1 cellular context compared by ENCODE assay signal in the genomic region with DNA sequence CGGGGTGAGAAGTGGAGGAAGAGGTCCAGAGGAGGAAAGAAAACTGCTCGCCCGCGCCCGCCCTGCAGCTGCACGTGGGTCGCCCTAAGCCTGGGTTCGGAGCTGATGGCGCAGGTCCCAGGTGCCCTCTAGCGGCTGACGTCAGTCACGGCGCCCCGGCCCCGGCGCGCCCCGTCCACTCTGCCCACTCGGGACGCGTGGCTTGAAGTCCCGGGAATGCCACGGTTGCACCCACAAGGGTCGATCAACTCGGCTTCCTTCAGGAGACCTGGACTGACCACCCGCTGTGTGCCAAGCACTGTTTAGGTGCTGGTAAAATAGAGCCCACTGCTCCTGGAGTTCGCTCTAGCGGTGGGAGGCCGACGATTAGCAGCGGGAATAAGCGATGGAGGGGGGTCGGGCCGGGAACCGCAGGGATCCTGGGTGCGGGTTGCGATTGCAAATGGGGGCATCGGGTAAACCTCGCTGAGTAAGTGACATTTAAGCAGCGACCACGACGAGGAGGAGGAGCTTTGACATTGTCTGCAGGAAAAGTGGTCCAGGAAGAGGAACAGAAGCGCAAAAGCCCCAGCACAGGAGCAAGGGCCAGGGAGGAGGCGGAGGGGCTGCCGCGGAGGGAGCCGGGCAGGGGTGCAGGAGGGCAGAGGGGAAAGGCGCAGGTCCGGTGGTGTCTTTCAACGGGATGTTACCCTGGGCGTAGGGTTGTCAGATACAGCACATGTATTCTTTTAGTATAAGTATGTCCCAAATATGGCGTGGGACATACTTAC.
TF ChIP-seq lines count a peak whose summit lies in the region.

No MANE protein-coding gene starts in this region.

TF ChIP-seq in K562, 482 proteins besides CTCF, POLR2A, EP300 and RAD21 (continued from another document):
- TF ChIP-seq, protein P1, sequence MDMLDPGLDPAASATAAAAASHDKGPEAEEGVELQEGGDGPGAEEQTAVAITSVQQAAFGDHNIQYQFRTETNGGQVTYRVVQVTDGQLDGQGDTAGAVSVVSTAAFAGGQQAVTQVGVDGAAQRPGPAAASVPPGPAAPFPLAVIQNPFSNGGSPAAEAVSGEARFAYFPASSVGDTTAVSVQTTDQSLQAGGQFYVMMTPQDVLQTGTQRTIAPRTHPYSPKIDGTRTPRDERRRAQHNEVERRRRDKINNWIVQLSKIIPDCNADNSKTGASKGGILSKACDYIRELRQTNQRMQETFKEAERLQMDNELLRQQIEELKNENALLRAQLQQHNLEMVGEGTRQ (CRISPR knock-in tag; IDR thresholded peaks at IDR 0.05) = peak; percentile 76
- TF ChIP-seq CTBP1 (IDR thresholded peaks at IDR 0.05; ENCODE audit: borderline replicate concordance) (peak; percentile 82; the same call in 1 of the 2 replicates), ZNF76 (CRISPR knock-in tag; IDR thresholded peaks at IDR 0.05; ENCODE audit: borderline replicate concordance) (no peak), CREB1 (IDR thresholded peaks at IDR 0.05) (0 out of 2 replicates have a peak, but pooled peaks have one; percentile 32), CREB1 (CRISPR knock-in tag; IDR thresholded peaks at IDR 0.05) (peak; percentile 62; the same call in 1 of the 2 replicates), MTA3 (IDR thresholded peaks at IDR 0.05; ENCODE audit: borderline replicate concordance) (peak; percentile 74; the same call in 1 of the 2 replicates), TRIM24 (IDR thresholded peaks at IDR 0.05) (no peak), CC2D1A (IDR thresholded peaks at IDR 0.05) (peak; percentile 45; the same call in 1 of the 2 replicates), ESRRB (CRISPR knock-in tag; IDR thresholded peaks at IDR 0.05; ENCODE audit: borderline replicate concordance) (no peak), TAF9B (IDR thresholded peaks at IDR 0.05; ENCODE audit: partially characterized antibody) (no peak), XRCC5 (IDR thresholded peaks at IDR 0.05; ENCODE audit: low read depth, low read length) (0 out of 2 replicates have a peak, but pooled peaks have one; percentile 59), C11orf30 (IDR thresholded peaks at IDR 0.05; ENCODE audit: low read depth) (peak; percentile 32; the same call in 1 of the 2 replicates), RUNX1 (IDR thresholded peaks at IDR 0.05; ENCODE audit: low read depth) (no peak), NR4A1 (CRISPR knock-in tag; IDR thresholded peaks at IDR 0.05) (no peak), NR4A1 (tag; IDR thresholded peaks at IDR 0.05) (no peak), GATA2 (CRISPR knock-in tag; IDR thresholded peaks at IDR 0.05) (no peak), HNRNPLL (IDR thresholded peaks at IDR 0.05; ENCODE audit: low read depth, low read length, poor library complexity, severe bottlenecking) (peak; percentile 38), NRF1 (conservative IDR thresholded peaks at IDR 0.05 in 1 of 2, IDR thresholded peaks at IDR 0.05 in 1 of 2) (0 out of 4 replicates have a peak, but pooled peaks of 1 of the 2 experiments have one; percentile 27), RBM14 (IDR thresholded peaks at IDR 0.05; ENCODE audit: borderline replicate concordance, insufficient read depth, low read depth, low read length) (no peak), NFIC (IDR thresholded peaks at IDR 0.05) (peak; percentile 40; the same call in 1 of the 2 replicates), POLR2G (IDR thresholded peaks at IDR 0.05; ENCODE audit: low read depth, low read length) (peak; percentile 57), NCOA6 (IDR thresholded peaks at IDR 0.05) (peak; percentile 54; the same call in 1 of the 2 replicates), RBFOX2 (IDR thresholded peaks at IDR 0.05; ENCODE audit: low read depth, low read length) (peak; percentile 65), MAZ (CRISPR knock-in tag; conservative IDR thresholded peaks at IDR 0.05 in 1 of 2, IDR thresholded peaks at IDR 0.05 in 1 of 2) (peak; percentile 37 to 87), RAD51 (IDR thresholded peaks at IDR 0.05; ENCODE audit: borderline replicate concordance, low read depth) (peak; percentile 42; the same call in 1 of the 2 replicates)
- TF ChIP-seq, protein P2, sequence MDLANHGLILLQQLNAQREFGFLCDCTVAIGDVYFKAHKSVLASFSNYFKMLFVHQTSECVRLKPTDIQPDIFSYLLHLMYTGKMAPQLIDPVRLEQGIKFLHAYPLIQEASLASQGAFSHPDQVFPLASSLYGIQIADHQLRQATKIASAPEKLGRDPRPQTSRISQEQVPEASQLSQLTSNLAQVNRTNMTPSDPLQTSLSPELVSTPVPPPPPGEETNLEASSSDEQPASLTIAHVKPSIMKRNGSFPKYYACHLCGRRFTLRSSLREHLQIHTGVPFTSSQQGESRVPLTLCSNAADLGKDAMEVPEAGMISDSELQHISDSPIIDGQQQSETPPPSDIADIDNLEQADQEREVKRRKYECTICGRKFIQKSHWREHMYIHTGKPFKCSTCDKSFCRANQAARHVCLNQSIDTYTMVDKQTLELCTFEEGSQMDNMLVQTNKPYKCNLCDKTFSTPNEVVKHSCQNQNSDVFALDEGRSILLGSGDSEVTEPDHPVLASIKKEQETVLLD (IDR thresholded peaks at IDR 0.05) = peak; percentile 69; the same call in 1 of the 2 replicates
- TF ChIP-seq, protein P3, sequence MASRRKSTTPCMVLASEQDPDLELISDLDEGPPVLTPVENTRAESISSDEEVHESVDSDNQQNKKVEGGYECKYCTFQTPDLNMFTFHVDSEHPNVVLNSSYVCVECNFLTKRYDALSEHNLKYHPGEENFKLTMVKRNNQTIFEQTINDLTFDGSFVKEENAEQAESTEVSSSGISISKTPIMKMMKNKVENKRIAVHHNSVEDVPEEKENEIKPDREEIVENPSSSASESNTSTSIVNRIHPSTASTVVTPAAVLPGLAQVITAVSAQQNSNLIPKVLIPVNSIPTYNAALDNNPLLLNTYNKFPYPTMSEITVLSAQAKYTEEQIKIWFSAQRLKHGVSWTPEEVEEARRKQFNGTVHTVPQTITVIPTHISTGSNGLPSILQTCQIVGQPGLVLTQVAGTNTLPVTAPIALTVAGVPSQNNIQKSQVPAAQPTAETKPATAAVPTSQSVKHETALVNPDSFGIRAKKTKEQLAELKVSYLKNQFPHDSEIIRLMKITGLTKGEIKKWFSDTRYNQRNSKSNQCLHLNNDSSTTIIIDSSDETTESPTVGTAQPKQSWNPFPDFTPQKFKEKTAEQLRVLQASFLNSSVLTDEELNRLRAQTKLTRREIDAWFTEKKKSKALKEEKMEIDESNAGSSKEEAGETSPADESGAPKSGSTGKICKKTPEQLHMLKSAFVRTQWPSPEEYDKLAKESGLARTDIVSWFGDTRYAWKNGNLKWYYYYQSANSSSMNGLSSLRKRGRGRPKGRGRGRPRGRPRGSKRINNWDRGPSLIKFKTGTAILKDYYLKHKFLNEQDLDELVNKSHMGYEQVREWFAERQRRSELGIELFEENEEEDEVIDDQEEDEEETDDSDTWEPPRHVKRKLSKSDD (conservative IDR thresholded peaks at IDR 0.05; ENCODE audit: low read length) = peak; percentile 91; the same call in 1 of the 2 replicates
- TF ChIP-seq, protein P4, sequence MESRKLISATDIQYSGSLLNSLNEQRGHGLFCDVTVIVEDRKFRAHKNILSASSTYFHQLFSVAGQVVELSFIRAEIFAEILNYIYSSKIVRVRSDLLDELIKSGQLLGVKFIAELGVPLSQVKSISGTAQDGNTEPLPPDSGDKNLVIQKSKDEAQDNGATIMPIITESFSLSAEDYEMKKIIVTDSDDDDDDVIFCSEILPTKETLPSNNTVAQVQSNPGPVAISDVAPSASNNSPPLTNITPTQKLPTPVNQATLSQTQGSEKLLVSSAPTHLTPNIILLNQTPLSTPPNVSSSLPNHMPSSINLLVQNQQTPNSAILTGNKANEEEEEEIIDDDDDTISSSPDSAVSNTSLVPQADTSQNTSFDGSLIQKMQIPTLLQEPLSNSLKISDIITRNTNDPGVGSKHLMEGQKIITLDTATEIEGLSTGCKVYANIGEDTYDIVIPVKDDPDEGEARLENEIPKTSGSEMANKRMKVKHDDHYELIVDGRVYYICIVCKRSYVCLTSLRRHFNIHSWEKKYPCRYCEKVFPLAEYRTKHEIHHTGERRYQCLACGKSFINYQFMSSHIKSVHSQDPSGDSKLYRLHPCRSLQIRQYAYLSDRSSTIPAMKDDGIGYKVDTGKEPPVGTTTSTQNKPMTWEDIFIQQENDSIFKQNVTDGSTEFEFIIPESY (CRISPR knock-in tag; IDR thresholded peaks at IDR 0.05) = peak; percentile 61; the same call in 1 of the 2 replicates
- TF ChIP-seq, protein P5, sequence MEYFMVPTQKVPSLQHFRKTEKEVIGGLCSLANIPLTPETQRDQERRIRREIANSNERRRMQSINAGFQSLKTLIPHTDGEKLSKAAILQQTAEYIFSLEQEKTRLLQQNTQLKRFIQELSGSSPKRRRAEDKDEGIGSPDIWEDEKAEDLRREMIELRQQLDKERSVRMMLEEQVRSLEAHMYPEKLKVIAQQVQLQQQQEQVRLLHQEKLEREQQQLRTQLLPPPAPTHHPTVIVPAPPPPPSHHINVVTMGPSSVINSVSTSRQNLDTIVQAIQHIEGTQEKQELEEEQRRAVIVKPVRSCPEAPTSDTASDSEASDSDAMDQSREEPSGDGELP (CRISPR knock-in tag; IDR thresholded peaks at IDR 0.05; ENCODE audit: borderline replicate concordance) = peak; percentile 81
- TF ChIP-seq, protein P6, sequence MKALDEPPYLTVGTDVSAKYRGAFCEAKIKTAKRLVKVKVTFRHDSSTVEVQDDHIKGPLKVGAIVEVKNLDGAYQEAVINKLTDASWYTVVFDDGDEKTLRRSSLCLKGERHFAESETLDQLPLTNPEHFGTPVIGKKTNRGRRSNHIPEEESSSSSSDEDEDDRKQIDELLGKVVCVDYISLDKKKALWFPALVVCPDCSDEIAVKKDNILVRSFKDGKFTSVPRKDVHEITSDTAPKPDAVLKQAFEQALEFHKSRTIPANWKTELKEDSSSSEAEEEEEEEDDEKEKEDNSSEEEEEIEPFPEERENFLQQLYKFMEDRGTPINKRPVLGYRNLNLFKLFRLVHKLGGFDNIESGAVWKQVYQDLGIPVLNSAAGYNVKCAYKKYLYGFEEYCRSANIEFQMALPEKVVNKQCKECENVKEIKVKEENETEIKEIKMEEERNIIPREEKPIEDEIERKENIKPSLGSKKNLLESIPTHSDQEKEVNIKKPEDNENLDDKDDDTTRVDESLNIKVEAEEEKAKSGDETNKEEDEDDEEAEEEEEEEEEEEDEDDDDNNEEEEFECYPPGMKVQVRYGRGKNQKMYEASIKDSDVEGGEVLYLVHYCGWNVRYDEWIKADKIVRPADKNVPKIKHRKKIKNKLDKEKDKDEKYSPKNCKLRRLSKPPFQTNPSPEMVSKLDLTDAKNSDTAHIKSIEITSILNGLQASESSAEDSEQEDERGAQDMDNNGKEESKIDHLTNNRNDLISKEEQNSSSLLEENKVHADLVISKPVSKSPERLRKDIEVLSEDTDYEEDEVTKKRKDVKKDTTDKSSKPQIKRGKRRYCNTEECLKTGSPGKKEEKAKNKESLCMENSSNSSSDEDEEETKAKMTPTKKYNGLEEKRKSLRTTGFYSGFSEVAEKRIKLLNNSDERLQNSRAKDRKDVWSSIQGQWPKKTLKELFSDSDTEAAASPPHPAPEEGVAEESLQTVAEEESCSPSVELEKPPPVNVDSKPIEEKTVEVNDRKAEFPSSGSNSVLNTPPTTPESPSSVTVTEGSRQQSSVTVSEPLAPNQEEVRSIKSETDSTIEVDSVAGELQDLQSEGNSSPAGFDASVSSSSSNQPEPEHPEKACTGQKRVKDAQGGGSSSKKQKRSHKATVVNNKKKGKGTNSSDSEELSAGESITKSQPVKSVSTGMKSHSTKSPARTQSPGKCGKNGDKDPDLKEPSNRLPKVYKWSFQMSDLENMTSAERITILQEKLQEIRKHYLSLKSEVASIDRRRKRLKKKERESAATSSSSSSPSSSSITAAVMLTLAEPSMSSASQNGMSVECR (CRISPR knock-in tag; IDR thresholded peaks at IDR 0.05) = 0 out of 2 replicates have a peak, but pooled peaks have one; percentile 33
- TF ChIP-seq, protein P7, sequence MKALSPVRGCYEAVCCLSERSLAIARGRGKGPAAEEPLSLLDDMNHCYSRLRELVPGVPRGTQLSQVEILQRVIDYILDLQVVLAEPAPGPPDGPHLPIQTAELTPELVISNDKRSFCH (CRISPR knock-in tag; IDR thresholded peaks at IDR 0.05) = no peak
- TF ChIP-seq, protein P7 (tag; IDR thresholded peaks at IDR 0.05) = peak; percentile 51; the same call in 1 of the 2 replicates
- TF ChIP-seq, protein P8, sequence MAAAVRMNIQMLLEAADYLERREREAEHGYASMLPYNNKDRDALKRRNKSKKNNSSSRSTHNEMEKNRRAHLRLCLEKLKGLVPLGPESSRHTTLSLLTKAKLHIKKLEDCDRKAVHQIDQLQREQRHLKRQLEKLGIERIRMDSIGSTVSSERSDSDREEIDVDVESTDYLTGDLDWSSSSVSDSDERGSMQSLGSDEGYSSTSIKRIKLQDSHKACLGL (CRISPR knock-in tag; IDR thresholded peaks at IDR 0.05; ENCODE audit: borderline replicate concordance, poor library complexity, severe bottlenecking) = no peak
